In genomic region chr12:106044773-106045172, GRCh38 we compare ENCODE assay signal across 1 cellular context.
TF ChIP-seq lines count a peak whose summit lies in the region.

No MANE protein-coding gene starts in this region.

TF ChIP-seq in GM23338, 12 proteins besides CTCF, POLR2A, EP300 and RAD21 (continued from another document):
- TF ChIP-seq ETS1 (IDR thresholded peaks at IDR 0.05) (no peak), EZH2 (IDR thresholded peaks at IDR 0.05; ENCODE audit: low read depth, unreplicated experiment) (no peak), STAT1 (IDR thresholded peaks at IDR 0.05; ENCODE audit: unreplicated experiment) (no peak), JUNB (IDR thresholded peaks at IDR 0.05; ENCODE audit: unreplicated experiment) (no peak), POLR2AphosphoS5 (IDR thresholded peaks at IDR 0.05; ENCODE audit: low read depth) (no peak)
